In the genomic region with DNA sequence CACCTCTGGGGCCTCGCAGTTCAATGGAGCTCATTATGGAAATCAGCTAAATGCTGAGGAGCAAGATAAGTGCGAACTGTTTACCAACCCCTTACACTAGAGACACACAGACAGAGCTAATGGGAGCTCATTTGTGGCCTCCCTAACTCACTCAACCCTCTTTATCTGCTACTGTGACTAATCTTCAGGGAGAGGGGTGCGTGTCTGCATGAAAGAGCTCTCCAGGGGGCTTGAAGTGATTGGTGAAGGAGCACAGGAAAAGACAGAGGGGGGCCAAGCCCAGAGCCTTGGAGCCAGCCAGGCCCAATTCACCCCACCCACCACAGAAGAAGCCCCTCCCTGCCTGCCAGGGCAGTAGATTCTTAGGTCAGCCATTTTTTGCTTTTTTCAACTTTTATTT, we compare ENCODE assay signal across 15 cellular contexts.
DNase-seq lines count a peak whose midpoint lies in the region; TF ChIP-seq lines count a peak whose summit lies in the region.
"Had no signal": no experiment of that assay in that cellular context is flagged by ENCODE, and none has a peak within 500 bp of the region (broad histone marks: within the 10 kb centered on the region; RNA-seq: fewer than 3 reads in every experiment).

No MANE protein-coding gene starts in this region.

- H3K27ac Mint-ChIP-seq in neural progenitor cell = no peak overlapping the region

- no peaks in the 10 kb centered on the region for H3K9me3 Mint-ChIP-seq in neural progenitor cell

- H3K27me3 ChIP-seq in neural progenitor cell (no peaks in the 10 kb centered on the region), WERI-Rb-1 (ENCODE audit: insufficient read depth, low read depth, severe bottlenecking) (no peaks in the 10 kb centered on the region)
- H3K27me3 ChIP-seq: BLaER1 treated with 17β-estradiol and CSF1 and Interleukin-3, amounts not matched to agents 10 nM and 100 nM had no signal

- H3K4me2 ChIP-seq in neural progenitor cell = no peak overlapping the region
- H3K4me2 ChIP-seq: BLaER1 treated with 17β-estradiol and CSF1 and Interleukin-3, amounts not matched to agents 10 nM and 100 nM had no signal

- H3K4me1 Mint-ChIP-seq in neural progenitor cell = peaks cover 26% of the 10 kb centered on the region

- no peak overlapping the region for H2AFZ ChIP-seq in neural progenitor cell (replicated peaks)

- peaks cover 17% of the 10 kb centered on the region for H3K4me1 ChIP-seq in neural progenitor cell

- H3F3A ChIP-seq in neural progenitor cell (ENCODE audit: low read depth) = peaks cover 9% of the 10 kb centered on the region

- no peak for TF ChIP-seq CTCF in neural progenitor cell (IDR thresholded peaks at IDR 0.05)
- no peak for TF ChIP-seq CTCF in WERI-Rb-1 (IDR thresholded peaks at IDR 0.05; ENCODE audit: low read depth, low read length)

- H4K20me1 ChIP-seq in neural progenitor cell (ENCODE audit: low read depth) = no peaks in the 10 kb centered on the region
- H4K20me1 ChIP-seq: BLaER1 treated with 17β-estradiol and CSF1 and Interleukin-3, amounts not matched to agents 10 nM and 100 nM had no signal

- DNase-seq in NCI-H2171 treated with DMSO at 0.1 percent for 48 hours (lab: John Stamatoyannopoulos, UW) (peak; percentile 15), NCI-H2171 (lab: John Stamatoyannopoulos, UW) (no peak), NCI-H345 treated with DMSO at 0.1 percent for 48 hours (lab: John Stamatoyannopoulos, UW; ENCODE audit: unreplicated experiment) (peak; percentile 56), astrocyte of the hippocampus (ENCODE audit: low read depth, low spot score) (peak; percentile 60), neural progenitor cell (ENCODE audit: low spot score) (peak; percentile 6), DMS53 treated with DMSO at 0.1 percent for 48 hours (lab: John Stamatoyannopoulos, UW; ENCODE audit: unreplicated experiment) (no peak), WERI-Rb-1 (no peak)
- no peak for DNase-seq in stimulated activated CD8-positive, alpha-beta memory T cell treated with anti-CD3 and anti-CD28 coated beads, Interleukin-4, amount 100 ng/mL, for 48 hours
- DNase-seq: 8988T, DMS 273 treated with DMSO at 0.1 percent for 48 hours, H9, Karpas-422, MM.1S, NCI-H146 had no signal

- no peaks in the 10 kb centered on the region for H3K79me2 ChIP-seq in neural progenitor cell (ENCODE audit: low read depth)

- H3K27ac ChIP-seq in neural progenitor cell (no peak overlapping the region), WERI-Rb-1 (no peak overlapping the region)
- H3K27ac ChIP-seq: BLaER1 treated with 17β-estradiol and CSF1 and Interleukin-3, amounts not matched to agents 10 nM and 100 nM had no signal

- no peak overlapping the region for H3K4me3 ChIP-seq in neural progenitor cell
- no peak overlapping the region for H3K4me3 ChIP-seq in WERI-Rb-1 (ENCODE audit: low read depth, low read length)
- H3K4me3 ChIP-seq: BLaER1 treated with 17β-estradiol and CSF1 and Interleukin-3, amounts not matched to agents 10 nM and 100 nM had no signal

- no peak overlapping the region for H3K4me3 Mint-ChIP-seq in neural progenitor cell
- H3K4me3 Mint-ChIP-seq: H9 had no signal

- no peaks in the 10 kb centered on the region for H3K9me3 ChIP-seq in neural progenitor cell (ENCODE audit: low read depth)
- H3K9me3 ChIP-seq in WERI-Rb-1 (ENCODE audit: severe bottlenecking) = no peaks in the 10 kb centered on the region

- peaks cover 6% of the 10 kb centered on the region for H3K27me3 Mint-ChIP-seq in neural progenitor cell (ENCODE audit: insufficient read depth, low read depth)

- H3K36me3 ChIP-seq in neural progenitor cell (no peaks in the 10 kb centered on the region), WERI-Rb-1 (no peaks in the 10 kb centered on the region)
- H3K36me3 ChIP-seq: BLaER1 treated with 17β-estradiol and CSF1 and Interleukin-3, amounts not matched to agents 10 nM and 100 nM had no signal

- no peaks in the 10 kb centered on the region for H3K36me3 Mint-ChIP-seq in neural progenitor cell

- H3K9ac ChIP-seq in neural progenitor cell = no peak overlapping the region
- H3K9ac ChIP-seq: BLaER1 treated with 17β-estradiol and CSF1 and Interleukin-3, amounts not matched to agents 10 nM and 100 nM had no signal

Comparison
In these comparisons a context has a peak if more than half of its experiments do, and no peak if none do; other contexts are left out.
1. DNase-seq: peak in NCI-H2171 treated with DMSO at 0.1 percent for 48 hours (single experiment), NCI-H345 treated with DMSO at 0.1 percent for 48 hours (single experiment), astrocyte of the hippocampus (single experiment) and neural progenitor cell (single experiment); none in NCI-H2171 (single experiment), DMS53 treated with DMSO at 0.1 percent for 48 hours (single experiment), stimulated activated CD8-positive, alpha-beta memory T cell treated with anti-CD3 and anti-CD28 coated beads, Interleukin-4, amount 100 ng/mL, for 48 hours (single experiment) and WERI-Rb-1 (single experiment).